In the genomic region with DNA sequence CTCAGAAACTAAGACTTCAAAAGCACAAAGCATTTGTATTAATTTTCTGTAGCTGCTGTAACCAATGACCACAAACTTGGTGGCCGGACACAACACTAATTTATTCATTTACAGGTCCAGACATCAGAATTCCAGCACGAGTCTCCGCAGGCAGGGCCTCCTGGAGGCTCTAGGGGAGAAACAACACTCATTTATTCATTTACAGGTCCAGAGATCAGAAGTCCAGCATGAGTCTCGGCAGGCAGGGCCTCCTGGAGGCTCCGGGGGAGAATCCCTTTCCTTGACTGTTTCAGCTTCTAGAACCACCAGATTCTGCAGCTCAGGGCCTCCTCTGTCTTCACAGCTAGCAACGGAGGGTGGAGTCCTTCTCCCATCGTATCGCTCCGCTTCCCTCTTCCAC, we compare ENCODE assay signal across 16 cellular contexts.
"Had no signal": no experiment of that assay in that cellular context is flagged by ENCODE, and none has a peak within 500 bp of the region (broad histone marks: within the 10 kb centered on the region; RNA-seq: fewer than 3 reads in every experiment).

No MANE protein-coding gene starts in this region.

- ATAC-seq: gastroesophageal sphincter; heart right ventricle; mucosa of descending colon; naive thymus-derived CD8-positive, alpha-beta T cell; right cardiac atrium had no signal

- H3K27ac ChIP-seq: cardiac muscle cell, gastroesophageal sphincter, heart right ventricle, neutrophil, thoracic aorta had no signal

- H3K4me1 ChIP-seq: gastroesophageal sphincter, heart right ventricle had no signal

- DNase-seq: activated CD4-positive, alpha-beta T cell treated with anti-CD3 and anti-CD28 coated beads for 1 hour; activated CD4-positive, alpha-beta T cell treated with anti-CD3 and anti-CD28 coated beads, Interleukin-2, amount 50 U/mL, for 4 hours; activated effector memory CD4-positive, alpha-beta T cell treated with anti-CD3 and anti-CD28 coated beads, Interleukin-2, amount 50 U/mL, for 16 hours; activated T-cell treated with anti-CD3 and anti-CD28 coated beads, Interleukin-2, amount 50 U/mL, for 48 hours; heart right ventricle; mucosa of descending colon; right cardiac atrium; T-helper 1 cell; T1000 had no signal

- H3K27me3 ChIP-seq: cardiac muscle cell had no signal

- FAIRE-seq: endometrium had no signal

- H3K36me3 ChIP-seq: cardiac muscle cell, gastroesophageal sphincter, heart right ventricle, neutrophil, thoracic aorta had no signal

- H3K4me3 ChIP-seq: cardiac muscle cell, gastroesophageal sphincter, heart right ventricle, mucosa of descending colon, smooth muscle cell, thoracic aorta had no signal

- H3K9me3 ChIP-seq: gastroesophageal sphincter, mucosa of descending colon, neutrophil, thoracic aorta had no signal
